In the genomic region with DNA sequence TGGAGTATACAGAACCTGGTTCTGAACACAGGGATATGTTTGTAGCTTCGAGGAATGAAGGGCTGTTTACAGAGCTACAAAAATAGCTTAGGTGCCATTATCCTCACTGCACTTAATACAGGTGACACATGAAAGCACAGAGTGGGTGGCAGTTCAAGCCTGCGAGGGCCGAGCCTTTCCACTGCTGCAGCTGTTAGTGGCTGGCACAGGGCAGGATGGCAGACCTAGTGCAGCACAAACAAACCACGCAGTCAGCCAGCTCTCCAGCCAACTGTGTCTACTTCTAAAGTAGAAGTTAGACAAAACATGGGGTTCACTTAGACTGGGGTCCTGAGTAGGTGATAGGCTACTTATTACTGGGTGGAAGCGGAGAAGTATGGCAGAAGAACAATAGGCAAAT, we compare ENCODE assay signal across 10 cellular contexts.
A peak's percentile ranks its signal among the peaks of the same experiment; 100 is the strongest.
DNase-seq lines count a peak whose midpoint lies in the region; ATAC-seq and TF ChIP-seq lines count a peak whose summit lies in the region.
"Had no signal": no experiment of that assay in that cellular context is flagged by ENCODE, and none has a peak within 500 bp of the region (broad histone marks: within the 10 kb centered on the region; RNA-seq: fewer than 3 reads in every experiment).

No MANE protein-coding gene starts in this region.

- peaks cover 54% of the 10 kb centered on the region for H3K36me3 Mint-ChIP-seq in activated CD8-positive, alpha-beta memory T cell treated with anti-CD3 and anti-CD28 coated beads, Interleukin-2, amount 10 ng/mL, durations not matched to agents 7 days and 5 days
- H3K36me3 Mint-ChIP-seq in activated T-helper 2 cell treated with anti-CD3 and anti-CD28 coated beads, Interferon-gamma antibody, Interleukin-2, Interleukin-4, amounts not matched to agents 10 μg/mL and 5 μg/mL and 100 μg/mL, durations not matched to agents 14 hours and 24 hours and 36 hours (ENCODE audit: low read depth), result peaks cover 72% of the 10 kb centered on the region

- CTCF ChIA-PET in activated CD8-positive, alpha-beta memory T cell treated with anti-CD3 and anti-CD28 coated beads, Interleukin-2, amount 10 ng/mL, durations not matched to agents 7 days and 5 days (lab: Charles Lee), result interaction anchor here (0.6 to 2.8 kb wide), 7 partner anchors 8 to 89 kb away, joined by 3 to 12 read pairs (median 4); no protein-coding TSS in a partner anchor

- peak overlapping the region; percentile 81 for H3K27ac Mint-ChIP-seq in activated CD8-positive, alpha-beta memory T cell treated with anti-CD3 and anti-CD28 coated beads, Interleukin-2, amount 10 ng/mL, durations not matched to agents 7 days and 5 days
- peak overlapping the region; percentile 82 for H3K27ac Mint-ChIP-seq in activated T-helper 2 cell treated with anti-CD3 and anti-CD28 coated beads, Interferon-gamma antibody, Interleukin-2, Interleukin-4, amounts not matched to agents 10 μg/mL and 5 μg/mL and 100 μg/mL, durations not matched to agents 14 hours and 24 hours and 36 hours

- H3K9me3 Mint-ChIP-seq in activated CD8-positive, alpha-beta memory T cell treated with anti-CD3 and anti-CD28 coated beads, Interleukin-2, amount 10 ng/mL, durations not matched to agents 7 days and 5 days (ENCODE audit: low read depth), result no peaks in the 10 kb centered on the region
- H3K9me3 Mint-ChIP-seq in activated T-helper 2 cell treated with anti-CD3 and anti-CD28 coated beads, Interferon-gamma antibody, Interleukin-2, Interleukin-4, amounts not matched to agents 10 μg/mL and 5 μg/mL and 100 μg/mL, durations not matched to agents 14 hours and 24 hours and 36 hours, result no peaks in the 10 kb centered on the region

- no peak for DNase-seq in activated CD8-positive, alpha-beta memory T cell treated with anti-CD3 and anti-CD28 coated beads, Interleukin-2, amount 10 ng/mL, durations not matched to agents 7 days and 5 days
- DNase-seq in activated CD8-positive, alpha-beta memory T cell treated with anti-CD3 and anti-CD28 coated beads, Interleukin-2, amount 50 U/mL, for 48 hours, result no peak
- DNase-seq in activated T-helper 2 cell treated with anti-CD3 and anti-CD28 coated beads, Interferon-gamma antibody, Interleukin-2, Interleukin-4, amounts not matched to agents 10 μg/mL and 5 μg/mL and 100 μg/mL, durations not matched to agents 14 hours and 24 hours and 36 hours (ENCODE audit: low spot score), result no peak
- DNase-seq in medulla oblongata (ENCODE audit: extremely low spot score) (peak; percentile 32), thyroid gland (peak; percentile 79 to 85), kidney tubule cell (ENCODE audit: low spot score) (no peak), NAMALWA (ENCODE audit: low spot score) (no peak)
- DNase-seq: pancreas had no signal

- H3K9me3 ChIP-seq in thyroid gland, result no peaks in the 10 kb centered on the region
- H3K9me3 ChIP-seq: pancreas had no signal

- ATAC-seq in activated CD8-positive, alpha-beta memory T cell treated with anti-CD3 and anti-CD28 coated beads, Interleukin-2, amount 10 ng/mL, durations not matched to agents 7 days and 5 days, result peak; percentile 31
- ATAC-seq in GM18519 (IDR thresholded peaks at IDR 0.05; ENCODE audit: low FRiP score, unreplicated experiment), result no peak
- ATAC-seq: esophagus mucosa had no signal

- no peaks in the 10 kb centered on the region for H3K27me3 Mint-ChIP-seq in activated CD8-positive, alpha-beta memory T cell treated with anti-CD3 and anti-CD28 coated beads, Interleukin-2, amount 10 ng/mL, durations not matched to agents 7 days and 5 days
- H3K27me3 Mint-ChIP-seq in activated T-helper 2 cell treated with anti-CD3 and anti-CD28 coated beads, Interferon-gamma antibody, Interleukin-2, Interleukin-4, amounts not matched to agents 10 μg/mL and 5 μg/mL and 100 μg/mL, durations not matched to agents 14 hours and 24 hours and 36 hours (ENCODE audit: low read depth), result no peaks in the 10 kb centered on the region

- no peak for TF ChIP-seq POLR2A in thyroid gland (IDR thresholded peaks at IDR 0.05)

- H3K27me3 ChIP-seq in thyroid gland, result no peaks in the 10 kb centered on the region
- H3K27me3 ChIP-seq: pancreas had no signal

- no peaks in the 10 kb centered on the region for H3K36me3 ChIP-seq in thyroid gland
- H3K36me3 ChIP-seq: pancreas had no signal

- 47 to 48% methylated on average over 5 of the region's 5 CpGs for WGBS in thyroid gland, 2 donors

- no peak overlapping the region for H3K4me3 ChIP-seq in thyroid gland (replicated peaks in 1 of 3)
- H3K4me3 ChIP-seq: pancreas had no signal

- H3K27ac ChIP-seq in thyroid gland, result peak overlapping the region; percentile 45 to 72 (median 62)
- H3K27ac ChIP-seq: pancreas had no signal

- H3K4me1 Mint-ChIP-seq in activated CD8-positive, alpha-beta memory T cell treated with anti-CD3 and anti-CD28 coated beads, Interleukin-2, amount 10 ng/mL, durations not matched to agents 7 days and 5 days, result peaks cover 82% of the 10 kb centered on the region
- peaks cover 74% of the 10 kb centered on the region for H3K4me1 Mint-ChIP-seq in activated T-helper 2 cell treated with anti-CD3 and anti-CD28 coated beads, Interferon-gamma antibody, Interleukin-2, Interleukin-4, amounts not matched to agents 10 μg/mL and 5 μg/mL and 100 μg/mL, durations not matched to agents 14 hours and 24 hours and 36 hours (ENCODE audit: low read depth)

- no peak overlapping the region for H3K4me3 Mint-ChIP-seq in activated CD8-positive, alpha-beta memory T cell treated with anti-CD3 and anti-CD28 coated beads, Interleukin-2, amount 10 ng/mL, durations not matched to agents 7 days and 5 days
- no peak overlapping the region for H3K4me3 Mint-ChIP-seq in activated T-helper 2 cell treated with anti-CD3 and anti-CD28 coated beads, Interferon-gamma antibody, Interleukin-2, Interleukin-4, amounts not matched to agents 10 μg/mL and 5 μg/mL and 100 μg/mL, durations not matched to agents 14 hours and 24 hours and 36 hours (ENCODE audit: low read depth)

- TF ChIP-seq CTCF in thyroid gland (IDR thresholded peaks at IDR 0.05), result no peak

- intact Hi-C loops in activated T-helper 2 cell treated with anti-CD3 and anti-CD28 coated beads, Interferon-gamma antibody, Interleukin-2, Interleukin-4, amounts not matched to agents 10 μg/mL and 5 μg/mL and 100 μg/mL, durations not matched to agents 14 hours and 24 hours and 36 hours (cut with micrococcal nuclease), result no loop called here
- intact Hi-C loops in thyroid gland (cut with DNase I), result no loop called here

- peaks cover 8 to 21% of the 10 kb centered on the region in 2 donors for H3K4me1 ChIP-seq in thyroid gland
- H3K4me1 ChIP-seq: pancreas had no signal

Comparison
In these comparisons a context has a peak if more than half of its experiments do, and no peak if none do; other contexts are left out.
1. DNase-seq: peak in medulla oblongata (single experiment) and thyroid gland (2 of 2); none in activated CD8-positive, alpha-beta memory T cell treated with anti-CD3 and anti-CD28 coated beads, Interleukin-2, amount 10 ng/mL, durations not matched to agents 7 days and 5 days (single experiment), activated CD8-positive, alpha-beta memory T cell treated with anti-CD3 and anti-CD28 coated beads, Interleukin-2, amount 50 U/mL, for 48 hours (single experiment), activated T-helper 2 cell treated with anti-CD3 and anti-CD28 coated beads, Interferon-gamma antibody, Interleukin-2, Interleukin-4, amounts not matched to agents 10 μg/mL and 5 μg/mL and 100 μg/mL, durations not matched to agents 14 hours and 24 hours and 36 hours (single experiment), kidney tubule cell (single experiment) and NAMALWA (single experiment).